ENCODE assay signal across 14 cellular contexts in the genomic region with DNA sequence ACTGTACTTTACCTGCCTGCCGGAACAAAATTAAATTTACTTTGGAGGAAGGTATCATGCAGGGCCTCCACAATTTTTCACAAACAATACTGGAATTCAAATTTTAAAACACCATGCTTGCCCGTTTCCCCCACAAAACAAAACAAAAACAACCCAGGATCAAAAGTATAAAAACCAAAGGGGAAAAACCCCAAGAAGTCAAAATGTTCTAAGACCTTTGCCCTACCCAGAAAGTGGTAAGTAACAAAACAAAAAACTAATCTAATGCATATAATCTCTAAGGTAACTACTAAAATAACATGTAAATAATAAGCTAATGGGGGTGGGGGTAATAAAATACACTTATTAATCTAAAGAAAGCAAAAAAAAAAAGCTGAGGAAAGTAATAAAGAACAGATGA.
A peak's percentile ranks its signal among the peaks of the same experiment; 100 is the strongest.
DNase-seq lines count a peak whose midpoint lies in the region; ATAC-seq and TF ChIP-seq lines count a peak whose summit lies in the region.
"Had no signal": no experiment of that assay in that cellular context is flagged by ENCODE, and none has a peak within 500 bp of the region (broad histone marks: within the 10 kb centered on the region; RNA-seq: fewer than 3 reads in every experiment).

No MANE protein-coding gene starts in this region.

- peaks cover 9% of the 10 kb centered on the region for H3K9me1 ChIP-seq in IMR-90 (ENCODE audit: insufficient read depth, low read length)

- TF ChIP-seq CTCF in IMR-90 (conservative IDR thresholded peaks at IDR 0.05; ENCODE audit: low read depth, low read length) (no peak), nephron progenitor cell (IDR thresholded peaks at IDR 0.05) (no peak)

- H4K5ac ChIP-seq in IMR-90 (ENCODE audit: low read depth, low read length), result no peak overlapping the region

- no peaks in the 10 kb centered on the region for H3K27me3 Mint-ChIP-seq in T-helper 1 cell treated with Interleukin-12 subunit alpha and Interleukin-12 subunit beta and Interleukin-4 antibody, amounts not matched to agents 30 μg/mL and 1 μg/mL, for 36 hours (ENCODE audit: low read depth)
- H3K27me3 Mint-ChIP-seq in nephron progenitor cell (ENCODE audit: low read depth, poor library complexity), result no peaks in the 10 kb centered on the region

- no peak overlapping the region; the same call in 1 of the 2 replicates for H3K4me2 ChIP-seq in IMR-90 (ENCODE audit: low read depth, low read length)

- peaks cover 3% of the 10 kb centered on the region for H3K36me3 Mint-ChIP-seq in T-helper 1 cell treated with Interleukin-12 subunit alpha and Interleukin-12 subunit beta and Interleukin-4 antibody, amounts not matched to agents 30 μg/mL and 1 μg/mL, for 36 hours (ENCODE audit: low read depth)
- peaks cover 0 to 13% of the 10 kb centered on the region in 2 donors for H3K36me3 Mint-ChIP-seq in activated naive CD4-positive, alpha-beta T cell treated with anti-CD3 and anti-CD28 coated beads, Interleukin-2, amount 50 U/mL, for 72 hours
- H3K36me3 Mint-ChIP-seq in nephron progenitor cell (ENCODE audit: low read depth), result peaks cover 60% of the 10 kb centered on the region

- CTCF ChIA-PET in IMR-90 (lab: Yijun Ruan, JAX), result interaction anchor here (1.0 kb wide), 1 partner anchor 19 kb away, joined by 3 read pairs; no protein-coding TSS in a partner anchor
- CTCF ChIA-PET in HEK293T (lab: Yijun Ruan, JAX), result no interaction called here

- H2AFZ ChIP-seq in IMR-90 (replicated peaks; ENCODE audit: low read length, poor library complexity), result no peak overlapping the region

- H2BK120ac ChIP-seq in IMR-90 (ENCODE audit: low read depth, low read length), result no peak overlapping the region

- no peak for TF ChIP-seq RAD21 in IMR-90 (IDR thresholded peaks at IDR 0.05; ENCODE audit: low read length)

- peak overlapping the region; percentile 77 for H3K27ac Mint-ChIP-seq in T-helper 1 cell treated with Interleukin-12 subunit alpha and Interleukin-12 subunit beta and Interleukin-4 antibody, amounts not matched to agents 30 μg/mL and 1 μg/mL, for 36 hours
- H3K27ac Mint-ChIP-seq in activated naive CD4-positive, alpha-beta T cell treated with anti-CD3 and anti-CD28 coated beads, Interleukin-2, amount 50 U/mL, for 72 hours, result peak overlapping the region; percentile 33 to 46
- peak overlapping the region; percentile 91 for H3K27ac Mint-ChIP-seq in nephron progenitor cell

- H4K91ac ChIP-seq in IMR-90 (ENCODE audit: insufficient read depth, low read depth, low read length), result no peak overlapping the region

- intact Hi-C loops in IMR-90 (cut with micrococcal nuclease), result no loop called here

- no peaks in the 10 kb centered on the region for H3K27me3 ChIP-seq in IMR-90 (ENCODE audit: control insufficient read depth, insufficient read depth, low read length)
- H3K27me3 ChIP-seq: testis had no signal

- in situ Hi-C loops in IMR-90 (cut with MboI; ENCODE audit: low sequenced_read_pairs), result no loop called here

- H3K4me3 Mint-ChIP-seq in T-helper 1 cell treated with Interleukin-12 subunit alpha and Interleukin-12 subunit beta and Interleukin-4 antibody, amounts not matched to agents 30 μg/mL and 1 μg/mL, for 36 hours, result peak overlapping the region; percentile 48
- H3K4me3 Mint-ChIP-seq in nephron progenitor cell, result no peak overlapping the region
- H3K4me3 Mint-ChIP-seq: neural crest cell had no signal

- H2BK20ac ChIP-seq in IMR-90 (ENCODE audit: low read depth, low read length), result no peak overlapping the region

- no peaks in the 10 kb centered on the region for H3K9me3 Mint-ChIP-seq in T-helper 1 cell treated with Interleukin-12 subunit alpha and Interleukin-12 subunit beta and Interleukin-4 antibody, amounts not matched to agents 30 μg/mL and 1 μg/mL, for 36 hours
- H3K9me3 Mint-ChIP-seq in activated naive CD4-positive, alpha-beta T cell treated with anti-CD3 and anti-CD28 coated beads, Interleukin-2, amount 50 U/mL, for 72 hours, result no peaks in the 10 kb centered on the region
- peaks cover 4% of the 10 kb centered on the region for H3K9me3 Mint-ChIP-seq in nephron progenitor cell
- H3K9me3 Mint-ChIP-seq: neural crest cell had no signal

- no peak overlapping the region for H2AK5ac ChIP-seq in IMR-90 (ENCODE audit: low read depth, low read length)

- H4K8ac ChIP-seq in IMR-90 (ENCODE audit: low read depth in 2 of 2, low read length in 2 of 2), result no peak overlapping the region

- H3K4ac ChIP-seq in IMR-90 (ENCODE audit: low read depth, low read length), result no peak overlapping the region

- BruUV-seq in IMR-90 (replicated peaks; lab: Mats Ljungman, UMichigan), result no TSS peak

- H3K79me1 ChIP-seq in IMR-90 (ENCODE audit: low read depth in 1 of 2, low read length in 2 of 2), result peaks cover 26 to 62% of the 10 kb centered on the region in 2 experiments

- no peak overlapping the region for H3K4me3 ChIP-seq in IMR-90 (ENCODE audit: insufficient read depth, low read depth, low read length)
- H3K4me3 ChIP-seq: testis had no signal

- H4K20me1 ChIP-seq in IMR-90 (ENCODE audit: insufficient read depth, low read length), result peaks cover 51% of the 10 kb centered on the region

- peaks cover 57% of the 10 kb centered on the region for H3K4me1 Mint-ChIP-seq in T-helper 1 cell treated with Interleukin-12 subunit alpha and Interleukin-12 subunit beta and Interleukin-4 antibody, amounts not matched to agents 30 μg/mL and 1 μg/mL, for 36 hours (ENCODE audit: low read depth)
- peaks cover 22% of the 10 kb centered on the region for H3K4me1 Mint-ChIP-seq in nephron progenitor cell

- ATAC-seq in IMR-90 (ENCODE audit: low read depth), result no peak
- ATAC-seq in activated naive CD4-positive, alpha-beta T cell treated with anti-CD3 and anti-CD28 coated beads, Interleukin-2, amount 50 U/mL, for 72 hours, result no peak
- no peak for ATAC-seq in HG03097 (IDR thresholded peaks at IDR 0.05; ENCODE audit: low FRiP score, unreplicated experiment)
- ATAC-seq in HG02623 (IDR thresholded peaks at IDR 0.05; ENCODE audit: unreplicated experiment), result no peak

- no peak for TF ChIP-seq POLR2A in IMR-90 (IDR thresholded peaks at IDR 0.05; ENCODE audit: low read depth, low read length)

- H3K18ac ChIP-seq in IMR-90 (ENCODE audit: low read depth, low read length), result no peak overlapping the region; the same call in 1 of the 2 replicates

- no peak overlapping the region for H2BK15ac ChIP-seq in IMR-90 (ENCODE audit: low read depth, low read length)

- peak overlapping the region; percentile 34 for H2BK5ac ChIP-seq in IMR-90 (ENCODE audit: low read depth, low read length, poor library complexity, severe bottlenecking)

- DNase-seq in T-helper 1 cell (no peak), IMR-90 (no peak), nephron progenitor cell (no peak), HEK293T (ENCODE audit: extremely low spot score) (no peak)
- DNase-seq in activated naive CD4-positive, alpha-beta T cell treated with anti-CD3 and anti-CD28 coated beads, Interleukin-2, amount 50 U/mL, for 72 hours (ENCODE audit: low spot score in 2 of 2), result no peak
- DNase-seq: glutamatergic neuron, NCI-H2081, NCI-H774, SHP77, testis had no signal

- H3K9ac ChIP-seq in IMR-90 (ENCODE audit: low read depth, low read length), result no peak overlapping the region

- H3K36me3 ChIP-seq in IMR-90 (ENCODE audit: control insufficient read depth, insufficient read depth, low read length), result no peaks in the 10 kb centered on the region; the same call in 1 of the 2 replicates

- peaks cover 19% of the 10 kb centered on the region for H3K4me1 ChIP-seq in IMR-90 (ENCODE audit: control insufficient read depth, insufficient read depth, low read length)

- no peak overlapping the region for H3K27ac ChIP-seq in IMR-90 (ENCODE audit: insufficient read depth, low read length)
- H3K27ac ChIP-seq: testis had no signal

- H3K9me3 ChIP-seq in IMR-90 (ENCODE audit: control insufficient read depth, insufficient read depth, low read length), result no peaks in the 10 kb centered on the region
- H3K9me3 ChIP-seq: testis had no signal

- no peak overlapping the region for H3K56ac ChIP-seq in IMR-90 (ENCODE audit: extremely low read depth, insufficient read depth, low read length)

- POLR2A ChIA-PET in IMR-90 (lab: Charles Lee; ENCODE audit: unreplicated experiment) (interaction anchor here (0.6 kb wide), 1 partner anchor 262 kb away, joined by 4 read pairs; no protein-coding TSS in a partner anchor), HEK293T (lab: Yijun Ruan, JAX) (no interaction called here)

- no peak overlapping the region for H3K23ac ChIP-seq in IMR-90 (ENCODE audit: low read depth, low read length)

- no CpG with 5 or more reads among the region's 2 CpGs for WGBS in IMR-90 (ENCODE audit: extremely low coverage in 2 of 2, insufficient read length in 1 of 2), 2 experiments

- H2AK9ac ChIP-seq in IMR-90 (replicated peaks; ENCODE audit: low read depth, low read length, poor library complexity), result no peak overlapping the region

- H3K14ac ChIP-seq in IMR-90 (replicated peaks; ENCODE audit: low read depth, low read length), result no peak overlapping the region

- dilution Hi-C loops in IMR-90 (cut with HindIII; ENCODE audit: low sequenced_read_pairs, unreplicated experiment), result no loop called here

TF ChIP-seq in IMR-90, 13 proteins besides CTCF, POLR2A, EP300 and RAD21 (continues in another document):
- TF ChIP-seq MAZ (IDR thresholded peaks at IDR 0.05; ENCODE audit: borderline replicate concordance, low read depth, low read length) (no peak), SMC3 (IDR thresholded peaks at IDR 0.05; ENCODE audit: low read depth, low read length) (no peak), CHD1 (IDR thresholded peaks at IDR 0.05; ENCODE audit: low read depth, low read length) (no peak)

TF ChIP-seq in HEK293T, 16 proteins besides CTCF, POLR2A, EP300 and RAD21:
- TF ChIP-seq L3MBTL2 (conservative IDR thresholded peaks at IDR 0.05) (no peak), NFRKB (IDR thresholded peaks at IDR 0.05) (no peak), ZNF384 (IDR thresholded peaks at IDR 0.05) (no peak), FOXK2 (IDR thresholded peaks at IDR 0.05) (no peak), SUZ12 (IDR thresholded peaks at IDR 0.05) (no peak), ARNT (IDR thresholded peaks at IDR 0.05) (no peak), TARDBP (IDR thresholded peaks at IDR 0.05) (no peak), ELF4 (IDR thresholded peaks at IDR 0.05) (no peak), FOXA1 (IDR thresholded peaks at IDR 0.05) (no peak), LEF1 (IDR thresholded peaks at IDR 0.05; ENCODE audit: borderline replicate concordance) (no peak), HDGF (IDR thresholded peaks at IDR 0.05; ENCODE audit: borderline replicate concordance) (no peak), SP1 (IDR thresholded peaks at IDR 0.05) (no peak)
- TF ChIP-seq, protein P1, sequence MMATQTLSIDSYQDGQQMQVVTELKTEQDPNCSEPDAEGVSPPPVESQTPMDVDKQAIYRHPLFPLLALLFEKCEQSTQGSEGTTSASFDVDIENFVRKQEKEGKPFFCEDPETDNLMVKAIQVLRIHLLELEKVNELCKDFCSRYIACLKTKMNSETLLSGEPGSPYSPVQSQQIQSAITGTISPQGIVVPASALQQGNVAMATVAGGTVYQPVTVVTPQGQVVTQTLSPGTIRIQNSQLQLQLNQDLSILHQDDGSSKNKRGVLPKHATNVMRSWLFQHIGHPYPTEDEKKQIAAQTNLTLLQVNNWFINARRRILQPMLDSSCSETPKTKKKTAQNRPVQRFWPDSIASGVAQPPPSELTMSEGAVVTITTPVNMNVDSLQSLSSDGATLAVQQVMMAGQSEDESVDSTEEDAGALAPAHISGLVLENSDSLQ (IDR thresholded peaks at IDR 0.05), result no peak

Comparison
In these comparisons a context has a peak if more than half of its experiments do, and no peak if none do; other contexts are left out.
1. H3K27ac Mint-ChIP-seq: peak in every context shown above with its lines; median percentile 91 in nephron progenitor cell; 77 in T-helper 1 cell treated with Interleukin-12 subunit alpha and Interleukin-12 subunit beta and Interleukin-4 antibody, amounts not matched to agents 30 μg/mL and 1 μg/mL, for 36 hours; 40 in activated naive CD4-positive, alpha-beta T cell treated with anti-CD3 and anti-CD28 coated beads, Interleukin-2, amount 50 U/mL, for 72 hours.